35 cellular contexts compared by ENCODE assay signal in the genomic region with DNA sequence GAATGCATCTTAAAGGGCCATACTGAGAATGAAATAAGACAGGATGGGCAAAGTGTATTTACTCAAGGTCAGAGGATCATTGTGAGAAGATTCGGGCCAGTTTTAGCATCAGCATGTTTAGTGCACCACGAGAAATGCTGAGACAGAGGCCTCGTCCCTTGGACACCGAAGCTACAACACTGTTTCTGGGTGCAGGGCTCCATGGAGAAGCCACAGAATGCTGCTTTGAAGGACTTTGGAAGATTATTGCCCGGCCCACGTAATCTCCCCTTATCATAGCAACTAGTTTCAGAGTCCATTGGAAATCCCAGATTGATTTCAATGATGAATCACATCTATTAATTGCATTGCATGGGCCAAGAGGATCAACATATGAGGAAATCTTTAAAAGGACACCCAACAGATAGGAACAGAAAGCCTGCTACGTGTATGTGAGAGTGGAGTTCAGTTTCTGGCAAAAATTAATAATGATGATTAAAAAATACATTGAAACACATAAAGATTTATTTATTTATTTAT.
"Had no signal": no experiment of that assay in that cellular context is flagged by ENCODE, and none has a peak within 500 bp of the region (broad histone marks: within the 10 kb centered on the region; RNA-seq: fewer than 3 reads in every experiment).

No MANE protein-coding gene starts in this region.

- H3K4me3 ChIP-seq: MG63 had no signal

- H3K27me3 ChIP-seq: MG63 had no signal

- H3K36me3 ChIP-seq: MG63 had no signal

- H3K27ac ChIP-seq: KMS-11 had no signal

- DNase-seq: Karpas-422, Kasumi-1, KG1, MG63, MM.1S, MV-4-11, NCI-H1092, NCI-H1092 treated with DMSO at 0.1 percent for 48 hours, NCI-H1105, NCI-H1105 treated with DMSO at 0.1 percent for 48 hours, NCI-H1417, NCI-H1417 treated with DMSO at 0.1 percent for 48 hours, NCI-H1436, NCI-H1436 treated with DMSO at 0.1 percent for 48 hours, NCI-H146, NCI-H1694, NCI-H1694 treated with DMSO at 0.1 percent for 48 hours, NCI-H187, NCI-H187 treated with DMSO at 0.1 percent for 48 hours, NCI-H1930, NCI-H2029, NCI-H2029 treated with DMSO at 0.1 percent for 48 hours, NCI-H2081, NCI-H2081 treated with DMSO at 0.1 percent for 48 hours, NCI-H2107, NCI-H2171, NCI-H2171 treated with DMSO at 0.1 percent for 48 hours, NCI-H2227 treated with DMSO at 0.1 percent for 48 hours, NCI-H226, NCI-H345, NCI-H446, NCI-H446 treated with DMSO at 0.1 percent for 48 hours, NCI-H510A, NCI-H510A treated with DMSO at 0.1 percent for 48 hours had no signal

- H3K9me3 ChIP-seq: MG63 had no signal

- H3K4me2 ChIP-seq: KMS-11 had no signal
